1 cellular context compared by ENCODE assay signal in the genomic region with DNA sequence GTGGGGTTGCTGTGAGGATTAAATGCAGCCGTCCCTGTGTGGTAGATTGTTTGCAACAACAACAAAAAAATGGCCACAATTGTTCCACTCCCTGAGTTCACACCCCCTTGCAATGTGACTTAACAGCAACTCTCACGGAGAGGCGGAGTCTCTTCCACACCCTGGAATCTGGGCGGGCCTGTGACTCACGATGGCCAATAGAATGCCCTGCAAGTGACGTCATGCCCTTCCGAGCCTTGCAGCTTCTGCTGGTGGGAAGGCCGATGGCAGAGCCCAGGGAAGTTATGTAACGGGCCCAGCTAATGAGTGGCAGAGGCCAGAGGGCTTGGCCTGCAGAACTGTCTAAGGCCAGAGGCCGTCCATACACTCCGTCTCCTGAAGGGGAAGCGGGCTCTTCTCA.
TF ChIP-seq lines count a peak whose summit lies in the region.

No MANE protein-coding gene starts in this region.

TF ChIP-seq in HepG2, 621 proteins besides CTCF, POLR2A, EP300 and RAD21 (continued from another document and continues in another):
- no peak for TF ChIP-seq SP1 (IDR thresholded peaks at IDR 0.05)
- TF ChIP-seq SP1 (CRISPR knock-in tag; IDR thresholded peaks at IDR 0.05), result peak; percentile 72; the same call in 1 of the 2 replicates
- no peak for TF ChIP-seq SIX1 (CRISPR knock-in tag; IDR thresholded peaks at IDR 0.05; ENCODE audit: borderline replicate concordance)
- no peak for TF ChIP-seq ZNF615 (CRISPR knock-in tag; IDR thresholded peaks at IDR 0.05; ENCODE audit: borderline replicate concordance)
- TF ChIP-seq ZNF331 (CRISPR knock-in tag; IDR thresholded peaks at IDR 0.05), result 0 out of 2 replicates have a peak, but pooled peaks have one; percentile 55
- TF ChIP-seq FOXA3 (CRISPR knock-in tag; IDR thresholded peaks at IDR 0.05), result peak; percentile 55
- peak; percentile 57; the same call in 1 of the 2 replicates for TF ChIP-seq CREM (IDR thresholded peaks at IDR 0.05)
- TF ChIP-seq CREM (CRISPR knock-in tag; IDR thresholded peaks at IDR 0.05), result no peak
- no peak for TF ChIP-seq SMAD9 (CRISPR knock-in tag; IDR thresholded peaks at IDR 0.05)
- TF ChIP-seq ZNF781 (CRISPR knock-in tag; IDR thresholded peaks at IDR 0.05; ENCODE audit: borderline replicate concordance, not compliant biosample characterization), result no peak
- peak; percentile 29; the same call in 1 of the 2 replicates for TF ChIP-seq RXRA (CRISPR knock-in tag; IDR thresholded peaks at IDR 0.05)
- no peak for TF ChIP-seq FOXC1 (CRISPR knock-in tag; IDR thresholded peaks at IDR 0.05; ENCODE audit: borderline replicate concordance)
- no peak for TF ChIP-seq KLF9 (CRISPR knock-in tag; IDR thresholded peaks at IDR 0.05; ENCODE audit: low read depth)
- TF ChIP-seq PBX2 (CRISPR knock-in tag; IDR thresholded peaks at IDR 0.05), result peak; percentile 50; the same call in 1 of the 2 replicates
- no peak for TF ChIP-seq FOXM1 (CRISPR knock-in tag; IDR thresholded peaks at IDR 0.05)
- TF ChIP-seq ZNF605 (CRISPR knock-in tag; IDR thresholded peaks at IDR 0.05), result no peak
- peak; percentile 20; the same call in 1 of the 2 replicates for TF ChIP-seq SIN3A (IDR thresholded peaks at IDR 0.05; ENCODE audit: borderline replicate concordance, low read depth, low read length)
- TF ChIP-seq GZF1 (CRISPR knock-in tag; IDR thresholded peaks at IDR 0.05), result no peak
- peak; percentile 55; the same call in 1 of the 2 replicates for TF ChIP-seq ZNF777 (CRISPR knock-in tag; IDR thresholded peaks at IDR 0.05)
- no peak for TF ChIP-seq ZNF382 (CRISPR knock-in tag; IDR thresholded peaks at IDR 0.05; ENCODE audit: borderline replicate concordance)
- TF ChIP-seq DDIT3 (CRISPR knock-in tag; IDR thresholded peaks at IDR 0.05), result no peak
- peak; percentile 86 for TF ChIP-seq ZFX (CRISPR knock-in tag; IDR thresholded peaks at IDR 0.05; ENCODE audit: low read depth)
- TF ChIP-seq PHF20 (CRISPR knock-in tag; IDR thresholded peaks at IDR 0.05), result no peak
- TF ChIP-seq REL (CRISPR knock-in tag; conservative IDR thresholded peaks at IDR 0.05), result no peak
- TF ChIP-seq, protein P1, sequence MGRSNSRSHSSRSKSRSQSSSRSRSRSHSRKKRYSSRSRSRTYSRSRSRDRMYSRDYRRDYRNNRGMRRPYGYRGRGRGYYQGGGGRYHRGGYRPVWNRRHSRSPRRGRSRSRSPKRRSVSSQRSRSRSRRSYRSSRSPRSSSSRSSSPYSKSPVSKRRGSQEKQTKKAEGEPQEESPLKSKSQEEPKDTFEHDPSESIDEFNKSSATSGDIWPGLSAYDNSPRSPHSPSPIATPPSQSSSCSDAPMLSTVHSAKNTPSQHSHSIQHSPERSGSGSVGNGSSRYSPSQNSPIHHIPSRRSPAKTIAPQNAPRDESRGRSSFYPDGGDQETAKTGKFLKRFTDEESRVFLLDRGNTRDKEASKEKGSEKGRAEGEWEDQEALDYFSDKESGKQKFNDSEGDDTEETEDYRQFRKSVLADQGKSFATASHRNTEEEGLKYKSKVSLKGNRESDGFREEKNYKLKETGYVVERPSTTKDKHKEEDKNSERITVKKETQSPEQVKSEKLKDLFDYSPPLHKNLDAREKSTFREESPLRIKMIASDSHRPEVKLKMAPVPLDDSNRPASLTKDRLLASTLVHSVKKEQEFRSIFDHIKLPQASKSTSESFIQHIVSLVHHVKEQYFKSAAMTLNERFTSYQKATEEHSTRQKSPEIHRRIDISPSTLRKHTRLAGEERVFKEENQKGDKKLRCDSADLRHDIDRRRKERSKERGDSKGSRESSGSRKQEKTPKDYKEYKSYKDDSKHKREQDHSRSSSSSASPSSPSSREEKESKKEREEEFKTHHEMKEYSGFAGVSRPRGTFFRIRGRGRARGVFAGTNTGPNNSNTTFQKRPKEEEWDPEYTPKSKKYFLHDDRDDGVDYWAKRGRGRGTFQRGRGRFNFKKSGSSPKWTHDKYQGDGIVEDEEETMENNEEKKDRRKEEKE (IDR thresholded peaks at IDR 0.05), result no peak
- no peak for TF ChIP-seq SCMH1 (CRISPR knock-in tag; IDR thresholded peaks at IDR 0.05; ENCODE audit: borderline replicate concordance)
- TF ChIP-seq, protein P2, sequence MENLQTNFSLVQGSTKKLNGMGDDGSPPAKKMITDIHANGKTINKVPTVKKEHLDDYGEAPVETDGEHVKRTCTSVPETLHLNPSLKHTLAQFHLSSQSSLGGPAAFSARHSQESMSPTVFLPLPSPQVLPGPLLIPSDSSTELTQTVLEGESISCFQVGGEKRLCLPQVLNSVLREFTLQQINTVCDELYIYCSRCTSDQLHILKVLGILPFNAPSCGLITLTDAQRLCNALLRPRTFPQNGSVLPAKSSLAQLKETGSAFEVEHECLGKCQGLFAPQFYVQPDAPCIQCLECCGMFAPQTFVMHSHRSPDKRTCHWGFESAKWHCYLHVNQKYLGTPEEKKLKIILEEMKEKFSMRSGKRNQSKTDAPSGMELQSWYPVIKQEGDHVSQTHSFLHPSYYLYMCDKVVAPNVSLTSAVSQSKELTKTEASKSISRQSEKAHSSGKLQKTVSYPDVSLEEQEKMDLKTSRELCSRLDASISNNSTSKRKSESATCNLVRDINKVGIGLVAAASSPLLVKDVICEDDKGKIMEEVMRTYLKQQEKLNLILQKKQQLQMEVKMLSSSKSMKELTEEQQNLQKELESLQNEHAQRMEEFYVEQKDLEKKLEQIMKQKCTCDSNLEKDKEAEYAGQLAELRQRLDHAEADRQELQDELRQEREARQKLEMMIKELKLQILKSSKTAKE (CRISPR knock-in tag; IDR thresholded peaks at IDR 0.05; ENCODE audit: borderline replicate concordance), result no peak
- no peak for TF ChIP-seq ZMYM3 (CRISPR knock-in tag; IDR thresholded peaks at IDR 0.05)
- no peak for TF ChIP-seq ZBTB25 (CRISPR knock-in tag; IDR thresholded peaks at IDR 0.05)
- TF ChIP-seq CENPT (CRISPR knock-in tag; IDR thresholded peaks at IDR 0.05; ENCODE audit: low read depth), result no peak
- peak; percentile 82 for TF ChIP-seq HDAC1 (CRISPR knock-in tag; IDR thresholded peaks at IDR 0.05)
- no peak for TF ChIP-seq ZNF749 (CRISPR knock-in tag; IDR thresholded peaks at IDR 0.05; ENCODE audit: borderline replicate concordance)
- TF ChIP-seq ZNF496 (CRISPR knock-in tag; IDR thresholded peaks at IDR 0.05; ENCODE audit: insufficient replicate concordance), result no peak
- TF ChIP-seq, protein P3, sequence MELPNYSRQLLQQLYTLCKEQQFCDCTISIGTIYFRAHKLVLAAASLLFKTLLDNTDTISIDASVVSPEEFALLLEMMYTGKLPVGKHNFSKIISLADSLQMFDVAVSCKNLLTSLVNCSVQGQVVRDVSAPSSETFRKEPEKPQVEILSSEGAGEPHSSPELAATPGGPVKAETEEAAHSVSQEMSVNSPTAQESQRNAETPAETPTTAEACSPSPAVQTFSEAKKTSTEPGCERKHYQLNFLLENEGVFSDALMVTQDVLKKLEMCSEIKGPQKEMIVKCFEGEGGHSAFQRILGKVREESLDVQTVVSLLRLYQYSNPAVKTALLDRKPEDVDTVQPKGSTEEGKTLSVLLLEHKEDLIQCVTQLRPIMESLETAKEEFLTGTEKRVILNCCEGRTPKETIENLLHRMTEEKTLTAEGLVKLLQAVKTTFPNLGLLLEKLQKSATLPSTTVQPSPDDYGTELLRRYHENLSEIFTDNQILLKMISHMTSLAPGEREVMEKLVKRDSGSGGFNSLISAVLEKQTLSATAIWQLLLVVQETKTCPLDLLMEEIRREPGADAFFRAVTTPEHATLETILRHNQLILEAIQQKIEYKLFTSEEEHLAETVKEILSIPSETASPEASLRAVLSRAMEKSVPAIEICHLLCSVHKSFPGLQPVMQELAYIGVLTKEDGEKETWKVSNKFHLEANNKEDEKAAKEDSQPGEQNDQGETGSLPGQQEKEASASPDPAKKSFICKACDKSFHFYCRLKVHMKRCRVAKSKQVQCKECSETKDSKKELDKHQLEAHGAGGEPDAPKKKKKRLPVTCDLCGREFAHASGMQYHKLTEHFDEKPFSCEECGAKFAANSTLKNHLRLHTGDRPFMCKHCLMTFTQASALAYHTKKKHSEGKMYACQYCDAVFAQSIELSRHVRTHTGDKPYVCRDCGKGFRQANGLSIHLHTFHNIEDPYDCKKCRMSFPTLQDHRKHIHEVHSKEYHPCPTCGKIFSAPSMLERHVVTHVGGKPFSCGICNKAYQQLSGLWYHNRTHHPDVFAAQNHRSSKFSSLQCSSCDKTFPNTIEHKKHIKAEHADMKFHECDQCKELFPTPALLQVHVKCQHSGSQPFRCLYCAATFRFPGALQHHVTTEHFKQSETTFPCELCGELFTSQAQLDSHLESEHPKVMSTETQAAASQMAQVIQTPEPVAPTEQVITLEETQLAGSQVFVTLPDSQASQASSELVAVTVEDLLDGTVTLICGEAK (IDR thresholded peaks at IDR 0.05), result no peak
- TF ChIP-seq, protein P3 (CRISPR knock-in tag; IDR thresholded peaks at IDR 0.05), result 0 out of 2 replicates have a peak, but pooled peaks have one; percentile 43
- TF ChIP-seq ZNF569 (CRISPR knock-in tag; IDR thresholded peaks at IDR 0.05; ENCODE audit: borderline replicate concordance), result no peak
- TF ChIP-seq AHR (CRISPR knock-in tag; IDR thresholded peaks at IDR 0.05), result 0 out of 2 replicates have a peak, but pooled peaks have one; percentile 24
- TF ChIP-seq, protein P4, sequence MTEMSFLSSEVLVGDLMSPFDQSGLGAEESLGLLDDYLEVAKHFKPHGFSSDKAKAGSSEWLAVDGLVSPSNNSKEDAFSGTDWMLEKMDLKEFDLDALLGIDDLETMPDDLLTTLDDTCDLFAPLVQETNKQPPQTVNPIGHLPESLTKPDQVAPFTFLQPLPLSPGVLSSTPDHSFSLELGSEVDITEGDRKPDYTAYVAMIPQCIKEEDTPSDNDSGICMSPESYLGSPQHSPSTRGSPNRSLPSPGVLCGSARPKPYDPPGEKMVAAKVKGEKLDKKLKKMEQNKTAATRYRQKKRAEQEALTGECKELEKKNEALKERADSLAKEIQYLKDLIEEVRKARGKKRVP (CRISPR knock-in tag; IDR thresholded peaks at IDR 0.05), result no peak
- TF ChIP-seq GTF3A (CRISPR knock-in tag; conservative IDR thresholded peaks at IDR 0.05), result no peak
- no peak for TF ChIP-seq ZNF383 (CRISPR knock-in tag; IDR thresholded peaks at IDR 0.05; ENCODE audit: borderline replicate concordance)
- TF ChIP-seq ASH2L (IDR thresholded peaks at IDR 0.05; ENCODE audit: insufficient read length, low read depth, low read length), result no peak
- TF ChIP-seq STAG1 (CRISPR knock-in tag; IDR thresholded peaks at IDR 0.05), result no peak
- TF ChIP-seq ZNF367 (CRISPR knock-in tag; IDR thresholded peaks at IDR 0.05; ENCODE audit: borderline replicate concordance), result no peak
- TF ChIP-seq ZNF431 (CRISPR knock-in tag; IDR thresholded peaks at IDR 0.05; ENCODE audit: borderline replicate concordance, low read depth), result no peak
- TF ChIP-seq ZBTB14 (CRISPR knock-in tag; IDR thresholded peaks at IDR 0.05), result no peak
